ENCODE assay signal across 9 cellular contexts in the genomic region with DNA sequence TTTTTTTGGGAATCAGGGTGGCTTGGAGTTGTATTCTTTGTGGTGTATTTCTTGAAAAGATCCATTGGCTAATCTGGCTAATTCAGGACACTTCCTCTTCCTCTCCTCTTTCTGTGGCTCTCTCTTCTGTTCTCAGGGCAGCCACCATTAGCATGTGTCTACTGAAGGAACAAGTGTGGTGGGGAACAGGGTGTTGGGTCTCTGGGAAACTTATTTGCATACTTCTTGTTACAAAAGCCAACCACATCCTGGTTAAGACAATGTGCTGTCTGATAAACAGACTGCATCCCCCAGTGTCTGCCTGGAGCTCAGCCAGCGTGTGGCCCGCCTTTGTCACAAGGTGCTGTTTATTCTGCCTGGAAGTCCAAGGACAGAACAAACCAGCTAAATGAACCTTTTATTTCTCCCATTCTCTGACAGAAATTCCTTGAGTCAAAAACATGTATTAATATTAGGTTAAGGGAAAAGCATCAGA.
A peak's percentile ranks its signal among the peaks of the same experiment; 100 is the strongest.
DNase-seq lines count a peak whose midpoint lies in the region; ATAC-seq lines count a peak whose summit lies in the region.
"Had no signal": no experiment of that assay in that cellular context is flagged by ENCODE, and none has a peak within 500 bp of the region (broad histone marks: within the 10 kb centered on the region; RNA-seq: fewer than 3 reads in every experiment).

No MANE protein-coding gene starts in this region.

- H3K9me3 ChIP-seq in SK-N-MC (ENCODE audit: low read depth, low read length), result no peaks in the 10 kb centered on the region

- H3K27ac ChIP-seq in SK-N-MC, result no peak overlapping the region
- H3K27ac ChIP-seq: PC-9 had no signal

- DNase-seq in CMK (ENCODE audit: low read depth) (peak; percentile 89), SK-N-MC (ENCODE audit: low read depth, low spot score) (no peak), astrocyte of the hippocampus (ENCODE audit: low read depth, low spot score) (peak; percentile 66), immature natural killer cell (peak; percentile 76 to 84 (median 80)), D341Med (ENCODE audit: low spot score) (no peak)
- peak; percentile 10 for DNase-seq in stimulated activated CD4-positive, alpha-beta T cell treated with anti-CD3 and anti-CD28 coated beads, Interleukin-4, amount 100 ng/mL, for 1 hour

- peak overlapping the region; percentile 4 for H3K9ac ChIP-seq in SK-N-MC (ENCODE audit: insufficient read length)

- no peaks in the 10 kb centered on the region for H3K36me3 ChIP-seq in SK-N-MC (ENCODE audit: insufficient read depth, low read length)

- peaks cover 33 to 63% of the 10 kb centered on the region in 2 donors for H3K4me1 Mint-ChIP-seq in immature natural killer cell

- H3K4me3 Mint-ChIP-seq in immature natural killer cell, result peak overlapping the region; percentile 44 to 80 (median 71)

- H3K27ac Mint-ChIP-seq in immature natural killer cell, result peak overlapping the region; percentile 87 to 94 (median 92)

- peak; percentile 100 for ATAC-seq in GM19351 (IDR thresholded peaks at IDR 0.05; ENCODE audit: unreplicated experiment)
- peak; percentile 100 for ATAC-seq in HG03442 (IDR thresholded peaks at IDR 0.05; ENCODE audit: unreplicated experiment)

- H3K36me3 Mint-ChIP-seq in immature natural killer cell, result peaks cover 0 to 4% (median 0%) of the 10 kb centered on the region in 3 donors

- H3K9me3 Mint-ChIP-seq in immature natural killer cell, result no peaks in the 10 kb centered on the region

- H3K27me3 Mint-ChIP-seq in immature natural killer cell (ENCODE audit: low read depth in 3 of 3), result peaks cover 2 to 8% (median 6%) of the 10 kb centered on the region in 3 donors

- H3K4me3 ChIP-seq in SK-N-MC, result peak overlapping the region; percentile 8; the same call in 1 of the 2 replicates
- H3K4me3 ChIP-seq: PC-9 had no signal

Comparison
In these comparisons a context has a peak if more than half of its experiments do, and no peak if none do; other contexts are left out.
1. DNase-seq: peak in CMK (single experiment), astrocyte of the hippocampus (single experiment), immature natural killer cell (3 of 3) and stimulated activated CD4-positive, alpha-beta T cell treated with anti-CD3 and anti-CD28 coated beads, Interleukin-4, amount 100 ng/mL, for 1 hour (single experiment); none in SK-N-MC (single experiment) and D341Med (single experiment).